ENCODE assay signal across 1 cellular context in the genomic region with DNA sequence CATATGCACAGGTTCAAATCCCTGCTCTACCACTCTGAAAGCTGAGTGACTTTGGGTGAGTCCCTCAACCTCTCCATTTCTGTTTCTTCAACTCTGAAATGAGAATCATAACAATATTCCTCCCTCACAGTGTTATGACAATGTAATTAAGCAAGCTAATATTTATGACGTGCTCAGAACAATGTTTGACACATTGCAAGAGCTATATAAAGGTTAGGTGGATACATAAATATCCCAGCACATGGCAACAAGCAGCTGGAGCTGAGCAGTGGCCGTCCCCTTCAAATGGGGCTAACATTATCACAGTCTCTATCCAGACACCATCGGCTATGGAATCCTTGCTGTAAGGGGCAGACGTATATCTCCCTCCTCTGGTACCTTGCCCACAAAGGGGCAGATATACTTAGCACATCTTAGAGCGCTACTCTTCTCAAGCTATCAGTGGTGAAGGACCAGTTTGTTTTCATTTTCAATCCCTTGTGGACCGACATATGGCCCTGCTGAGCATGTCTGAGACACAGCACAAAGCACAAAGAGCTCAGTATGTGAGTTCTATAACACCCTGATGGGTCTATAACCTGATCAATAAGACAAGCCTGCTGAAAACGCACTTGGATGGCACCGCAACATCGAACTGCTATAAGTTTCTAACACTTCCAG.
TF ChIP-seq lines count a peak whose summit lies in the region.

No MANE protein-coding gene starts in this region.

TF ChIP-seq in H1, 55 proteins besides CTCF, POLR2A, EP300 and RAD21:
- no peak for TF ChIP-seq FOSL1 (IDR thresholded peaks at IDR 0.05; ENCODE audit: insufficient read depth, low read depth, low read length)
- no peak for TF ChIP-seq POU5F1 (IDR thresholded peaks at IDR 0.05; ENCODE audit: low read depth, low read length)
- TF ChIP-seq EZH2 (IDR thresholded peaks at IDR 0.05; ENCODE audit: low read depth, low read length, severe bottlenecking) = no peak
- TF ChIP-seq CBX5 (IDR thresholded peaks at IDR 0.05; ENCODE audit: low read depth, low read length) = no peak
- no peak for TF ChIP-seq KDM1A (IDR thresholded peaks at IDR 0.05; ENCODE audit: borderline replicate concordance, low read length)
- no peak for TF ChIP-seq E2F6 (IDR thresholded peaks at IDR 0.05)
- no peak for TF ChIP-seq SIRT6 (IDR thresholded peaks at IDR 0.05; ENCODE audit: low read length)
- TF ChIP-seq RFX5 (IDR thresholded peaks at IDR 0.05; ENCODE audit: borderline replicate concordance, low read depth, low read length) = no peak
- TF ChIP-seq SAP30 (IDR thresholded peaks at IDR 0.05; ENCODE audit: insufficient read depth, insufficient replicate concordance, low read length) = no peak
- no peak for TF ChIP-seq CHD7 (IDR thresholded peaks at IDR 0.05; ENCODE audit: insufficient replicate concordance, low read length)
TF ChIP-seq in H1: peak in this region for 0.
